Comparison of ENCODE assay signal across 1 cellular context in the genomic region with DNA sequence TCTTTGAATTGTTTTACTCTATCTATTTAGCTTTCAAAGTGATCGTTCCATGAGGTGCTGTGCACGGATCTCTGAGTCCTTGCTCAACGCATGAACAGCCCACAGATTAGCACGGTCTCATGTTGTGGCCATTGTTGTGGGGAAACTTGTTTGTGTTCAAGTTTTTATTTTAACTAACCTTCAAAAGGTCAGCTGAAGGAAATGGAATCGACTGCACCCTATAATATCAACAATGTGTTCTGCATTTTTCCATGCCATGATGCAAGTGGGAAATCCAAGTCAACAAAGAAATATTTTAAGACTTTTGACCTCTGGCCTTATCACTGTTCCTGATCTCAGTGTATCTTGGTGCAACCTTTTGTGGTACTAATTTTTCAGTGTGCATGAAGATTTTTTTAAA.
TF ChIP-seq lines count a peak whose summit lies in the region.

No MANE protein-coding gene starts in this region.

TF ChIP-seq in H1, 55 proteins besides CTCF, POLR2A, EP300 and RAD21:
- TF ChIP-seq HDAC6 (IDR thresholded peaks at IDR 0.05; ENCODE audit: low read depth, low read length) (no peak), SP1 (IDR thresholded peaks at IDR 0.05; ENCODE audit: low read depth, low read length) (no peak), SP2 (IDR thresholded peaks at IDR 0.05; ENCODE audit: low read length) (no peak), POU5F1 (IDR thresholded peaks at IDR 0.05; ENCODE audit: low read depth, low read length) (no peak), BRCA1 (IDR thresholded peaks at IDR 0.05; ENCODE audit: low read depth, low read length) (no peak), RNF2 (IDR thresholded peaks at IDR 0.05; ENCODE audit: borderline replicate concordance, low read depth, low read length, missing control alignments, poor library complexity, severe bottlenecking) (no peak), KDM4A (IDR thresholded peaks at IDR 0.05; ENCODE audit: low read depth, low read length, severe bottlenecking) (no peak), ZNF274 (IDR thresholded peaks at IDR 0.05; ENCODE audit: borderline replicate concordance, extremely low read depth, low read length) (no peak), TEAD4 (IDR thresholded peaks at IDR 0.05; ENCODE audit: low read depth, low read length) (no peak), SIN3A (conservative IDR thresholded peaks at IDR 0.05 in 1 of 2, IDR thresholded peaks at IDR 0.05 in 1 of 2; ENCODE audit: low read depth in 1 of 2, low read length in 2 of 2) (no peak), FOSL1 (IDR thresholded peaks at IDR 0.05; ENCODE audit: insufficient read depth, low read depth, low read length) (no peak), CHD1 (IDR thresholded peaks at IDR 0.05; ENCODE audit: low read depth, low read length) (no peak), EZH2 (IDR thresholded peaks at IDR 0.05; ENCODE audit: low read depth, low read length, severe bottlenecking) (no peak), NANOG (IDR thresholded peaks at IDR 0.05; ENCODE audit: insufficient read depth, low read depth, low read length, poor library complexity, severe bottlenecking) (no peak), CHD2 (IDR thresholded peaks at IDR 0.05; ENCODE audit: low read length) (no peak), TBP (IDR thresholded peaks at IDR 0.05; ENCODE audit: low read depth, low read length) (no peak), HDAC2 (IDR thresholded peaks at IDR 0.05; ENCODE audit: borderline replicate concordance in 1 of 2, low read depth in 2 of 2, low read length in 2 of 2) (no peak)
- TF ChIP-seq, protein P1, sequence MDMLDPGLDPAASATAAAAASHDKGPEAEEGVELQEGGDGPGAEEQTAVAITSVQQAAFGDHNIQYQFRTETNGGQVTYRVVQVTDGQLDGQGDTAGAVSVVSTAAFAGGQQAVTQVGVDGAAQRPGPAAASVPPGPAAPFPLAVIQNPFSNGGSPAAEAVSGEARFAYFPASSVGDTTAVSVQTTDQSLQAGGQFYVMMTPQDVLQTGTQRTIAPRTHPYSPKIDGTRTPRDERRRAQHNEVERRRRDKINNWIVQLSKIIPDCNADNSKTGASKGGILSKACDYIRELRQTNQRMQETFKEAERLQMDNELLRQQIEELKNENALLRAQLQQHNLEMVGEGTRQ (IDR thresholded peaks at IDR 0.05; ENCODE audit: low read length): no peak
- TF ChIP-seq, protein P2, sequence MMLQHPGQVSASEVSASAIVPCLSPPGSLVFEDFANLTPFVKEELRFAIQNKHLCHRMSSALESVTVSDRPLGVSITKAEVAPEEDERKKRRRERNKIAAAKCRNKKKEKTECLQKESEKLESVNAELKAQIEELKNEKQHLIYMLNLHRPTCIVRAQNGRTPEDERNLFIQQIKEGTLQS (IDR thresholded peaks at IDR 0.05; ENCODE audit: insufficient read depth, low read depth, low read length): no peak
TF ChIP-seq in H1: peak in this region for 0.
